In the genomic region with DNA sequence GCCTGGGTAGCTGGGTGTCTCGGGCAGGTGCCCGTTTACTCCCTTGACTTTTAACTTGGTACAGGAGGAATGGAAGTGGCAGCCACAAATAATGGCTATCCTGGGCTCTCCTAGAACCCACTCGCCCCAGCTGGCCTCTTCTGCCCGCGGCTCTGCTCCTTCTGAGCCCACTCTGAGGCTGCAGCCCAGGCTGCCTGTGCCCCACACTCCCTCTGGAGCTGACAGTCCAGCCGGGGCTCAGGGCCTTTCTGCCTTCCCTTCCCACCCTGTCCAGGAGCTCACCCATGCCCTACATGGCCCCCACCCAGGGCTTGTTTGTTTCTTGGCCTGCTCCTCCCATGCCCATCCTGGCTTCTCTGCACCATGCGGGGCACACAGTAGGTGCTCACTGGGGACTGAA, we compare ENCODE assay signal across 23 cellular contexts.
"Had no signal": no experiment of that assay in that cellular context is flagged by ENCODE, and none has a peak within 500 bp of the region (broad histone marks: within the 10 kb centered on the region; RNA-seq: fewer than 3 reads in every experiment).

No MANE protein-coding gene starts in this region.

- H3K4me3 ChIP-seq: K562, SJSA1, SK-N-MC had no signal

- H3K27me3 ChIP-seq: SJSA1 had no signal

- H3K27ac ChIP-seq: HL-60, KMS-11, SJSA1, SK-N-MC had no signal

- H3K4me3 Mint-ChIP-seq: IgD-negative memory B cell had no signal

- H3K27ac Mint-ChIP-seq: IgD-negative memory B cell had no signal

- H3K27me3 Mint-ChIP-seq: IgD-negative memory B cell had no signal

- H3K9me3 Mint-ChIP-seq: IgD-negative memory B cell had no signal

- H3K4me1 ChIP-seq: SJSA1 had no signal

- H3K9me3 ChIP-seq: SJSA1 had no signal

- H3K9ac ChIP-seq: KMS-11 had no signal

- DNase-seq: Kasumi-1, MM.1S, NCI-H1092 treated with DMSO at 0.1 percent for 48 hours, NCI-H1436, NCI-H187, NCI-H2029, NCI-H2081 treated with DMSO at 0.1 percent for 48 hours, NCI-H2171, NCI-H226, NCI-H446, NCI-H510A, NCI-H524 treated with DMSO at 0.1 percent for 48 hours, NCI-H69, NCI-H774, Right ventricle myocardium superior, RPMI8226, SIG-M5 had no signal

- ATAC-seq: K562 had no signal
